8 cellular contexts compared by ENCODE assay signal in genomic region chr5:132776077-132776931, GRCh38. TPM values are rescaled to one million over a fixed set of nuclear protein-coding genes. Genes with fewer than 3 reads are reported as not detected.
A peak's percentile ranks its signal among the peaks of the same experiment; 100 is the strongest.
DNase-seq lines count a peak whose midpoint lies in the region; ATAC-seq, FAIRE-seq and TF ChIP-seq lines count a peak whose summit lies in the region.

No MANE protein-coding gene starts in this region.

- H3K4me3 Mint-ChIP-seq in stimulated activated effector memory CD8-positive, alpha-beta T cell treated with anti-CD3 and anti-CD28 coated beads, Interleukin-12 subunit alpha, Interleukin-12 subunit beta, amount 100 ng/mL, for 72 hours = peak overlapping the region; percentile 62

- H3K4me1 Mint-ChIP-seq in stimulated activated effector memory CD8-positive, alpha-beta T cell treated with anti-CD3 and anti-CD28 coated beads, Interleukin-12 subunit alpha, Interleukin-12 subunit beta, amount 100 ng/mL, for 72 hours = peaks cover 45% of the 10 kb centered on the region

- H2AFZ ChIP-seq in DND-41 (ENCODE audit: low read depth, low read length) = peak overlapping the region; percentile 99

- peaks cover 18% of the 10 kb centered on the region; the same call in 1 of the 2 replicates for H4K20me1 ChIP-seq in DND-41 (ENCODE audit: insufficient read depth, low read length)

- H3K9me3 Mint-ChIP-seq in stimulated activated effector memory CD8-positive, alpha-beta T cell treated with anti-CD3 and anti-CD28 coated beads, Interleukin-12 subunit alpha, Interleukin-12 subunit beta, amount 100 ng/mL, for 72 hours = no peaks in the 10 kb centered on the region

- H3K27ac ChIP-seq in DND-41 (ENCODE audit: low read length) (peak overlapping the region; percentile 40; the same call in 1 of the 2 replicates), caudate nucleus (ENCODE audit: low read depth, low read length) (peak overlapping the region; percentile 94), kidney (ENCODE audit: low read depth in 2 of 2, low read length in 2 of 2) (peak overlapping the region; percentile 62 to 84)

- no peaks in the 10 kb centered on the region for H3K36me3 Mint-ChIP-seq in stimulated activated effector memory CD8-positive, alpha-beta T cell treated with anti-CD3 and anti-CD28 coated beads, Interleukin-12 subunit alpha, Interleukin-12 subunit beta, amount 100 ng/mL, for 72 hours

- intact Hi-C loops in kidney (cut with DNase I) = no loop called here

- peak overlapping the region; percentile 31 to 73; a peak in 3 of 4 replicates for H3K4me3 ChIP-seq in DND-41 (ENCODE audit: low read depth in 1 of 2, low read length in 2 of 2)
- H3K4me3 ChIP-seq in kidney (ENCODE audit: low read length in 2 of 2) = peak overlapping the region; percentile 68

- H3K9ac ChIP-seq in DND-41 (ENCODE audit: low read depth, low read length) = peak overlapping the region; percentile 75
- peak overlapping the region; percentile 53 to 84 for H3K9ac ChIP-seq in kidney (ENCODE audit: low read length in 2 of 2)

- peaks cover 10% of the 10 kb centered on the region for H3K27me3 ChIP-seq in DND-41 (ENCODE audit: insufficient read depth, low read length, poor library complexity)

- H3K4me1 ChIP-seq in DND-41 (ENCODE audit: insufficient read depth, low read length) (peaks cover 33% of the 10 kb centered on the region), kidney (ENCODE audit: control insufficient read depth in 1 of 2, insufficient read depth in 1 of 2, low read depth in 1 of 2, low read length in 2 of 2) (peaks cover 19 to 22% of the 10 kb centered on the region in 2 donors)

- H3K4me2 ChIP-seq in DND-41 (ENCODE audit: insufficient read depth, low read length) = peak overlapping the region; percentile 96

- DNase-seq in DND-41 (peak; percentile 20), NCI-H69 (lab: John Stamatoyannopoulos, UW) (peak; percentile 84), caudate nucleus (lab: John Stamatoyannopoulos, UW) (peak in 44 of 61 donors; percentile 26 to 82 (median 59)), kidney (peak; percentile 81)
- DNase-seq in stimulated activated effector memory CD8-positive, alpha-beta T cell treated with anti-CD3 and anti-CD28 coated beads, Interleukin-12 subunit alpha, Interleukin-12 subunit beta, amount 100 ng/mL, for 72 hours (ENCODE audit: low spot score in 2 of 2) = peak in 1 of 2 donors; percentile 51
- DNase-seq in NK-92 treated with Interleukin-12 subunit alpha and Interleukin-12 subunit beta, amount 100 ng/mL, for 24 hours (lab: John Stamatoyannopoulos, UW) = no peak

- TF ChIP-seq CTCF in DND-41 (IDR thresholded peaks at IDR 0.05; ENCODE audit: borderline replicate concordance, extremely low read depth, low read length, poor library complexity, severe bottlenecking) (peak; percentile 7), kidney (IDR thresholded peaks at IDR 0.05; ENCODE audit: borderline replicate concordance, extremely low read depth, insufficient read depth) (no peak)

- H3K9me3 ChIP-seq in DND-41 (ENCODE audit: insufficient read depth, low read length, severe bottlenecking) (no peaks in the 10 kb centered on the region), kidney (ENCODE audit: control insufficient read depth in 1 of 2, low read length in 2 of 2) (no peaks in the 10 kb centered on the region)

- H3K36me3 ChIP-seq in DND-41 (ENCODE audit: insufficient read depth, low read length) (no peaks in the 10 kb centered on the region), kidney (ENCODE audit: control insufficient read depth in 1 of 2, insufficient read depth in 2 of 2, low read length in 2 of 2) (no peaks in the 10 kb centered on the region)

- ATAC-seq in DND-41 (ENCODE audit: insufficient read depth, low read depth) (peak; percentile 18), GM21723 (IDR thresholded peaks at IDR 0.05; ENCODE audit: unreplicated experiment) (peak; percentile 21), GM21367 (IDR thresholded peaks at IDR 0.05; ENCODE audit: unreplicated experiment) (no peak)
- no peak for ATAC-seq in stimulated activated effector memory CD8-positive, alpha-beta T cell treated with anti-CD3 and anti-CD28 coated beads, Interleukin-12 subunit alpha, Interleukin-12 subunit beta, amount 100 ng/mL, for 72 hours

- H3K27ac Mint-ChIP-seq in stimulated activated effector memory CD8-positive, alpha-beta T cell treated with anti-CD3 and anti-CD28 coated beads, Interleukin-12 subunit alpha, Interleukin-12 subunit beta, amount 100 ng/mL, for 72 hours = no peak overlapping the region

- FAIRE-seq in kidney (lab: Jason Lieb, UNC) = no peak

- H3K79me2 ChIP-seq in DND-41 (ENCODE audit: insufficient read depth, low read length) = peaks cover 28% of the 10 kb centered on the region

RNA-seq across cellular contexts. Expression of gene SEPTIN8, which starts 0.7 kb away (rescaled TPM):
- 54.4 TPM for total RNA-seq in kidney
- 24.9 TPM for polyA plus RNA-seq in kidney (ENCODE audit: insufficient read depth, low read depth, low replicate concordance)

RNA-seq across cellular contexts. Expression of gene CCNI2, which starts 29.1 kb away (rescaled TPM):
- 3.4 TPM for total RNA-seq in kidney
- polyA plus RNA-seq in kidney (ENCODE audit: insufficient read depth, low read depth, low replicate concordance) = 3.8 TPM

RNA-seq across cellular contexts. Expression of gene SOWAHA, which starts 36.8 kb away (rescaled TPM):
- 4.1 TPM for total RNA-seq in kidney
- 7.1 TPM for polyA plus RNA-seq in kidney (ENCODE audit: insufficient read depth, low read depth, low replicate concordance)

RNA-seq across cellular contexts. Expression of gene KIF3A, which starts 39.0 kb away (rescaled TPM):
- total RNA-seq in kidney = 13.9 TPM
- 7.1 TPM for polyA plus RNA-seq in kidney (ENCODE audit: insufficient read depth, low read depth, low replicate concordance)

RNA-seq across cellular contexts. Expression of gene SHROOM1, which starts 54.1 kb away (rescaled TPM):
- 13.4 TPM for total RNA-seq in kidney
- 7.8 TPM for polyA plus RNA-seq in kidney (ENCODE audit: insufficient read depth, low read depth, low replicate concordance)

Comparison
In these comparisons a context has a peak if more than half of its experiments do, and no peak if none do; other contexts are left out.
1. ATAC-seq: peak in DND-41 (single experiment) and GM21723 (single experiment); none in stimulated activated effector memory CD8-positive, alpha-beta T cell treated with anti-CD3 and anti-CD28 coated beads, Interleukin-12 subunit alpha, Interleukin-12 subunit beta, amount 100 ng/mL, for 72 hours (single experiment) and GM21367 (single experiment).
2. H3K27ac ChIP-seq: peak in every context shown above with its lines; median percentile 94 in caudate nucleus; 73 in kidney; 40 in DND-41.